In the genomic region with DNA sequence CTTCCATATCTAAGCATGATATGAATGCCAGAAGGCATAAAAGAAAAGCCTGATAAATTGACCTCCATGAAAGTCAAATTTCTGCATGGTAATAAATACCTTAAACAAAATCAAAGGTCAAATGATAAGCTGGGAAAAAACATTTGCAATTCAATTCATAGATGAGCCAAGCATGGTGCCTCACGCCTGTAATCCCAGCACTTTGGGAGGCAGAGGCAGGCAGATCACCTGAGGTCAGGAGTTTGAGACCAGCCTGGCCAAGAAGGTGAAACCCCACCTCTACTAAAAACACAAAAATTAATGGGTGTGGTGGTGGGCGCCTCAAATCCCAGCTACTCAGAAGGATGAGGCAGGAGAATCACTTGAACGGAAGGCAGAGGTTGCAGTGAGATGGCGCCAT, we compare ENCODE assay signal across 17 cellular contexts. TPM values are rescaled to one million over a fixed set of nuclear protein-coding genes. Genes with fewer than 3 reads are reported as not detected.
DNase-seq lines count a peak whose midpoint lies in the region; ATAC-seq and TF ChIP-seq lines count a peak whose summit lies in the region.
"Had no signal": no experiment of that assay in that cellular context is flagged by ENCODE, and none has a peak within 500 bp of the region (broad histone marks: within the 10 kb centered on the region; RNA-seq: fewer than 3 reads in every experiment).

No MANE protein-coding gene starts in this region.

- CTCF ChIA-PET in Caco-2 (lab: Charles Lee) = no interaction called here

- no peak overlapping the region for H3K4me3 ChIP-seq in Caco-2 (ENCODE audit: low read depth, low read length)
- H3K4me3 ChIP-seq in GM23338 = no peak overlapping the region
- no peak overlapping the region for H3K4me3 ChIP-seq in WERI-Rb-1 (ENCODE audit: low read depth, low read length)
- no peak overlapping the region for H3K4me3 ChIP-seq in gastrocnemius medialis
- H3K4me3 ChIP-seq: BLaER1, HAP-1 had no signal

- no peak overlapping the region for H3K4me3 Mint-ChIP-seq in Caco-2 (ENCODE audit: unreplicated experiment)
- H3K4me3 Mint-ChIP-seq in GM23338 = no peak overlapping the region
- H3K4me3 Mint-ChIP-seq: CD4-positive, CD25-positive, alpha-beta regulatory T cell; CD8-positive, alpha-beta T cell had no signal

- TF ChIP-seq POLR2A in gastrocnemius medialis (IDR thresholded peaks at IDR 0.05) = no peak

- H3K27me3 Mint-ChIP-seq in Caco-2 (ENCODE audit: insufficient read depth, unreplicated experiment) = no peaks in the 10 kb centered on the region
- peaks cover 6% of the 10 kb centered on the region for H3K27me3 Mint-ChIP-seq in GM23338 (ENCODE audit: insufficient read depth, low read depth, poor library complexity)

- H3K4me2 ChIP-seq in GM23338 = no peak overlapping the region
- H3K4me2 ChIP-seq: BLaER1 had no signal

- no peak overlapping the region for H3K27ac ChIP-seq in GM23338 (ENCODE audit: low read depth)
- H3K27ac ChIP-seq in WERI-Rb-1 = no peak overlapping the region; the same call in 1 of the 2 replicates
- H3K27ac ChIP-seq in gastrocnemius medialis = peak overlapping the region in 3 of 4 donors; percentile 86 to 93 (median 92)
- H3K27ac ChIP-seq: BLaER1, C4-2B had no signal

- in situ Hi-C loops in gastrocnemius medialis (cut with MboI; ENCODE audit: low sequenced_read_pairs in 4 of 4) = no loop called here

- BruUV-seq in Caco-2 (replicated peaks; lab: Mats Ljungman, UMichigan) = no TSS peak

- H3K36me3 ChIP-seq in Caco-2 (ENCODE audit: control insufficient read depth, insufficient read depth, low read length) (no peaks in the 10 kb centered on the region), GM23338 (ENCODE audit: insufficient read depth) (no peaks in the 10 kb centered on the region), WERI-Rb-1 (no peaks in the 10 kb centered on the region), gastrocnemius medialis (no peaks in the 10 kb centered on the region)
- H3K36me3 ChIP-seq: BLaER1, HAP-1 had no signal

- H3K27ac Mint-ChIP-seq in Caco-2 (ENCODE audit: unreplicated experiment) (peak overlapping the region; percentile 76), GM23338 (no peak overlapping the region)
- H3K27ac Mint-ChIP-seq: CD4-positive, CD25-positive, alpha-beta regulatory T cell; CD8-positive, alpha-beta T cell had no signal

- DNase-seq in Caco-2 = peak; percentile 52 to 71
- no peak for DNase-seq in GM23338 (ENCODE audit: low spot score)
- no peak for DNase-seq in WERI-Rb-1
- no peak for DNase-seq in gastrocnemius medialis
- no peak for DNase-seq in OCI-M2 (lab: John Stamatoyannopoulos, UW; ENCODE audit: unreplicated experiment)
- DNase-seq in stimulated activated CD4-positive, alpha-beta T cell treated with anti-CD3 and anti-CD28 coated beads, Interleukin-2, amount 100 ng/mL, for 24 hours = no peak
- DNase-seq: Calu3; CD4-positive, CD25-positive, alpha-beta regulatory T cell; CD8-positive, alpha-beta T cell; DMS53; DMS79 treated with DMSO at 0.1 percent for 48 hours; GF-D8; GOT3 had no signal

- no peak for TF ChIP-seq CTCF in Caco-2 (IDR thresholded peaks at IDR 0.05; ENCODE audit: insufficient read depth in 1 of 2, low read depth in 1 of 2, low read length in 1 of 2, severe bottlenecking in 1 of 2, unreplicated experiment in 1 of 2)
- TF ChIP-seq CTCF in GM23338 (conservative IDR thresholded peaks at IDR 0.05; ENCODE audit: low read depth in 2 of 2) = peak in 1 of 2 experiments; percentile 47; a peak in 3 of 4 replicates
- peak; percentile 13; the same call in 1 of the 2 replicates for TF ChIP-seq CTCF in WERI-Rb-1 (IDR thresholded peaks at IDR 0.05; ENCODE audit: low read depth, low read length)
- TF ChIP-seq CTCF in gastrocnemius medialis (IDR thresholded peaks at IDR 0.05 in 4 of 5, conservative IDR thresholded peaks at IDR 0.05 in 1 of 5) = no peak

- H3K9me3 ChIP-seq in Caco-2 = no peaks in the 10 kb centered on the region
- no peaks in the 10 kb centered on the region for H3K9me3 ChIP-seq in WERI-Rb-1 (ENCODE audit: severe bottlenecking)
- H3K9me3 ChIP-seq in gastrocnemius medialis = no peaks in the 10 kb centered on the region
- H3K9me3 ChIP-seq: BLaER1, HAP-1 had no signal

- H3K36me3 Mint-ChIP-seq in Caco-2 (ENCODE audit: insufficient read depth, unreplicated experiment) (no peaks in the 10 kb centered on the region), GM23338 (ENCODE audit: low read depth) (no peaks in the 10 kb centered on the region)
- H3K36me3 Mint-ChIP-seq: CD4-positive, CD25-positive, alpha-beta regulatory T cell; CD8-positive, alpha-beta T cell had no signal

- 0 out of 2 replicates have a peak overlapping the region, but pooled peaks have one; percentile 21 for H2AFZ ChIP-seq in GM23338

- H3K4me1 ChIP-seq in Caco-2 (peaks cover 56% of the 10 kb centered on the region), GM23338 (ENCODE audit: insufficient read depth) (no peaks in the 10 kb centered on the region), gastrocnemius medialis (peaks cover 10 to 16% of the 10 kb centered on the region in 2 donors)
- H3K4me1 ChIP-seq: BLaER1, HAP-1 had no signal

- intact Hi-C loops in Caco-2 (cut with micrococcal nuclease; ENCODE audit: unreplicated experiment) = no loop called here
- intact Hi-C loops in gastrocnemius medialis (cut with DNase I; ENCODE audit: low total_unique reads) = no loop called here

- H3K27me3 ChIP-seq in Caco-2 (replicated peaks; ENCODE audit: control insufficient read depth, insufficient read depth, low read length) = no peaks in the 10 kb centered on the region
- no peaks in the 10 kb centered on the region for H3K27me3 ChIP-seq in GM23338 (ENCODE audit: insufficient read depth)
- no peaks in the 10 kb centered on the region for H3K27me3 ChIP-seq in WERI-Rb-1 (ENCODE audit: insufficient read depth, low read depth, severe bottlenecking)
- no peaks in the 10 kb centered on the region for H3K27me3 ChIP-seq in gastrocnemius medialis
- H3K27me3 ChIP-seq: BLaER1 had no signal

- no peaks in the 10 kb centered on the region for H4K20me1 ChIP-seq in GM23338 (replicated peaks; ENCODE audit: insufficient read depth)
- H4K20me1 ChIP-seq: BLaER1 had no signal

- H3K4me1 Mint-ChIP-seq in Caco-2 (ENCODE audit: low read depth, unreplicated experiment) (peaks cover 14% of the 10 kb centered on the region), GM23338 (peaks cover 11% of the 10 kb centered on the region)
- H3K4me1 Mint-ChIP-seq: CD4-positive, CD25-positive, alpha-beta regulatory T cell had no signal

- H3F3A ChIP-seq in GM23338 (replicated peaks; ENCODE audit: low read depth) = no peaks in the 10 kb centered on the region

- H3K9me3 Mint-ChIP-seq in Caco-2 (ENCODE audit: unreplicated experiment) (no peaks in the 10 kb centered on the region), GM23338 (no peaks in the 10 kb centered on the region; the same call in 2 of the 3 replicates)
- H3K9me3 Mint-ChIP-seq: CD4-positive, CD25-positive, alpha-beta regulatory T cell; CD8-positive, alpha-beta T cell had no signal

- no peaks in the 10 kb centered on the region for H3K9me2 ChIP-seq in GM23338 (ENCODE audit: insufficient read depth)

- H3K79me2 ChIP-seq in GM23338 (replicated peaks; ENCODE audit: insufficient read depth) = no peaks in the 10 kb centered on the region

- ATAC-seq in GM23338 (no peak), gastrocnemius medialis (no peak), GM18909 (IDR thresholded peaks at IDR 0.05; ENCODE audit: poor library complexity, unreplicated experiment) (no peak)
- ATAC-seq: CD8-positive, alpha-beta T cell had no signal

- POLR2A ChIA-PET in Caco-2 (lab: Charles Lee) = no interaction called here

TF ChIP-seq in GM23338, 12 proteins besides CTCF, POLR2A, EP300 and RAD21 (continues in another document):
- no peak for TF ChIP-seq NANOG (IDR thresholded peaks at IDR 0.05; ENCODE audit: borderline replicate concordance)
- TF ChIP-seq, protein P1, sequence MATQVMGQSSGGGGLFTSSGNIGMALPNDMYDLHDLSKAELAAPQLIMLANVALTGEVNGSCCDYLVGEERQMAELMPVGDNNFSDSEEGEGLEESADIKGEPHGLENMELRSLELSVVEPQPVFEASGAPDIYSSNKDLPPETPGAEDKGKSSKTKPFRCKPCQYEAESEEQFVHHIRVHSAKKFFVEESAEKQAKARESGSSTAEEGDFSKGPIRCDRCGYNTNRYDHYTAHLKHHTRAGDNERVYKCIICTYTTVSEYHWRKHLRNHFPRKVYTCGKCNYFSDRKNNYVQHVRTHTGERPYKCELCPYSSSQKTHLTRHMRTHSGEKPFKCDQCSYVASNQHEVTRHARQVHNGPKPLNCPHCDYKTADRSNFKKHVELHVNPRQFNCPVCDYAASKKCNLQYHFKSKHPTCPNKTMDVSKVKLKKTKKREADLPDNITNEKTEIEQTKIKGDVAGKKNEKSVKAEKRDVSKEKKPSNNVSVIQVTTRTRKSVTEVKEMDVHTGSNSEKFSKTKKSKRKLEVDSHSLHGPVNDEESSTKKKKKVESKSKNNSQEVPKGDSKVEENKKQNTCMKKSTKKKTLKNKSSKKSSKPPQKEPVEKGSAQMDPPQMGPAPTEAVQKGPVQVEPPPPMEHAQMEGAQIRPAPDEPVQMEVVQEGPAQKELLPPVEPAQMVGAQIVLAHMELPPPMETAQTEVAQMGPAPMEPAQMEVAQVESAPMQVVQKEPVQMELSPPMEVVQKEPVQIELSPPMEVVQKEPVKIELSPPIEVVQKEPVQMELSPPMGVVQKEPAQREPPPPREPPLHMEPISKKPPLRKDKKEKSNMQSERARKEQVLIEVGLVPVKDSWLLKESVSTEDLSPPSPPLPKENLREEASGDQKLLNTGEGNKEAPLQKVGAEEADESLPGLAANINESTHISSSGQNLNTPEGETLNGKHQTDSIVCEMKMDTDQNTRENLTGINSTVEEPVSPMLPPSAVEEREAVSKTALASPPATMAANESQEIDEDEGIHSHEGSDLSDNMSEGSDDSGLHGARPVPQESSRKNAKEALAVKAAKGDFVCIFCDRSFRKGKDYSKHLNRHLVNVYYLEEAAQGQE (IDR thresholded peaks at IDR 0.05; ENCODE audit: unreplicated experiment) = no peak
- no peak for TF ChIP-seq EZH2 (IDR thresholded peaks at IDR 0.05; ENCODE audit: low read depth, unreplicated experiment)
- TF ChIP-seq EZH2phosphoT487 (IDR thresholded peaks at IDR 0.05; ENCODE audit: unreplicated experiment) = no peak
- no peak for TF ChIP-seq ZNF331 (CRISPR knock-in tag; IDR thresholded peaks at IDR 0.05; ENCODE audit: low read depth)

RNA-seq across cellular contexts. Expression of a gene that starts 27.8 kb away (rescaled TPM):
- total RNA-seq in Caco-2 (2022) (93.6 and 98.7 TPM in 2 replicates), gastrocnemius medialis (100 to 1,000 TPM; 212 to 346 (median 246) TPM)
- total RNA-seq in GM23338 (2014; rRNA removed; shearing (Covaris generic)) = 123 and 135 TPM in 2 replicates
- polyA plus RNA-seq in GM23338 (2016; fragmentation: Nextera tagmentation; extraction: Ambion mirVana) = 35.6 and 39.5 TPM in 2 replicates

Comparison
In these comparisons a context has a peak if more than half of its experiments do, and no peak if none do; other contexts are left out.
1. DNase-seq: peak in Caco-2 (2 of 2); none in GM23338 (single experiment), WERI-Rb-1 (single experiment), gastrocnemius medialis (0 of 2), OCI-M2 (single experiment) and stimulated activated CD4-positive, alpha-beta T cell treated with anti-CD3 and anti-CD28 coated beads, Interleukin-2, amount 100 ng/mL, for 24 hours (0 of 2).
2. H3K27ac ChIP-seq: peak in gastrocnemius medialis (3 of 4); none in GM23338 (single experiment) and WERI-Rb-1 (single experiment).